ENCODE assay signal across 8 cellular contexts in the genomic region with DNA sequence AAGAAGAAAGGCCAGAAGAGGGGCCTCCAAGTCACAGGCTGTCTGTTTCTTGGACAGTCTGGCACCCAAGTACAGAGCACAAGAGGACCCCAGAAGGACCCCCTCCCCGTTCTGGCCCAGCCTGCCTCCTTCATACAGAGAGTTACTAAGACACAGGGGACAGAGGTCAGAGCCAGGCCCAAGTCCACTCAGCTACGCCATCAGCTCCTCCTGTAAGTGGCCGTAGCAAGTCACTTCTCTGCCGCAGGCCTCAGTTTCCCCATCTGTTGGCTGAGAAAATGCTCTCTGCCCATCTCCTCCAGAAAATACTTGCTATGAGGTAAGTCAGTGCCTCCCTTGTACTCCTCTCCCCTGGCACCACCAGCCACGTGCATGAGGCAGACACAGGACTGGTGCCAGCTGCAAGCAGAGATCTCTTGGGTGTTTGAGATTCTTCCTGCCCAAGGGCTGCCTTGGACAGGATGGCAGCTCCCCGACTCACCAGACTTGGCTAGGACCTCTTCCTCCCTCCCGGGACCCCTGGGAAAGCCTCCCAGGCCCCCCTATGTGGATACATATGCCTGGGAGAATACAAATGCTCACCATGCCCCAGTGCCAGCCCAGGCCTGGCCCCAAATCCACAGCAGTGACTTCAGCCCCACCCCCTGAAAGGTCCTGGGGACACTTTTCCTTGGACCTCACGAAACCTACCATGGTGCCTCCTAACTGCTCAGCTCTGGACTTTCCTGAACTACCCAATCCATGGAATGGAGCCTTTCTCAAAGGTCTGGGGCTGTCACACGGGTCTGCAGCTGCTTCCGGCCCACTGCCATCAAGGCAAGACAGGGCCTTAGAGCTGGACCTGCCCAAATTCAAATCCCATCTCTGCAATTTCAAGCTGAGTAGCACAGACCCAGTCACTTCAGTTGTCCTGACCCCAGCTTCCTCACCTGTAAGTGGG. TPM values are rescaled to one million over a fixed set of nuclear protein-coding genes. Genes with fewer than 3 reads are reported as not detected.
DNase-seq lines count a peak whose midpoint lies in the region; ATAC-seq and TF ChIP-seq lines count a peak whose summit lies in the region.

No MANE protein-coding gene starts in this region.

- no peaks in the 10 kb centered on the region for H3K9me3 Mint-ChIP-seq in activated naive CD4-positive, alpha-beta T cell treated with anti-CD3 and anti-CD28 coated beads, Interleukin-2, amount 50 U/mL, for 24 hours
- H3K9me3 Mint-ChIP-seq in activated naive CD8-positive, alpha-beta T cell treated with anti-CD3 and anti-CD28 coated beads, Interleukin-2, amount 50 U/mL, for 24 hours = no peaks in the 10 kb centered on the region

- peak overlapping the region; percentile 96 for H3K4me3 Mint-ChIP-seq in activated naive CD4-positive, alpha-beta T cell treated with anti-CD3 and anti-CD28 coated beads, Interleukin-2, amount 50 U/mL, for 24 hours
- peak overlapping the region; percentile 91 for H3K4me3 Mint-ChIP-seq in activated naive CD8-positive, alpha-beta T cell treated with anti-CD3 and anti-CD28 coated beads, Interleukin-2, amount 50 U/mL, for 24 hours

- H3K27ac Mint-ChIP-seq in activated naive CD4-positive, alpha-beta T cell treated with anti-CD3 and anti-CD28 coated beads, Interleukin-2, amount 50 U/mL, for 24 hours = peak overlapping the region; percentile 98
- peak overlapping the region; percentile 88 for H3K27ac Mint-ChIP-seq in activated naive CD8-positive, alpha-beta T cell treated with anti-CD3 and anti-CD28 coated beads, Interleukin-2, amount 50 U/mL, for 24 hours

- intact Hi-C loops in tibial artery (cut with DNase I; ENCODE audit: low total_unique reads) = loop anchor here (5.0 kb wide), 1 partner anchor 33 kb away; no protein-coding TSS in a partner anchor

- no peak for DNase-seq in activated naive CD4-positive, alpha-beta T cell treated with Interleukin-2 at 50 U/mL for 16 hours
- DNase-seq in activated naive CD8-positive, alpha-beta T cell treated with anti-CD3 and anti-CD28 coated beads, Interleukin-2, amount 50 U/mL, for 24 hours = no peak
- DNase-seq in tibial artery (peak in 1 of 2 donors; percentile 71), COLO829 (ENCODE audit: low spot score) (no peak), glomerular visceral epithelial cell (ENCODE audit: extremely low spot score) (no peak)

- H3K27me3 ChIP-seq in mononuclear cell (ENCODE audit: insufficient read depth, low read length) (no peaks in the 10 kb centered on the region), tibial artery (no peaks in the 10 kb centered on the region)

- peaks cover 2% of the 10 kb centered on the region for H3K36me3 Mint-ChIP-seq in activated naive CD4-positive, alpha-beta T cell treated with anti-CD3 and anti-CD28 coated beads, Interleukin-2, amount 50 U/mL, for 24 hours
- H3K36me3 Mint-ChIP-seq in activated naive CD8-positive, alpha-beta T cell treated with anti-CD3 and anti-CD28 coated beads, Interleukin-2, amount 50 U/mL, for 24 hours (ENCODE audit: low read depth) = no peaks in the 10 kb centered on the region

- ATAC-seq in activated naive CD8-positive, alpha-beta T cell treated with anti-CD3 and anti-CD28 coated beads, Interleukin-2, amount 50 U/mL, for 24 hours = no peak
- ATAC-seq in GM19328 (IDR thresholded peaks at IDR 0.05; ENCODE audit: unreplicated experiment) = no peak

- peak overlapping the region; percentile 62 for H3K4me3 ChIP-seq in mononuclear cell (ENCODE audit: low read length)
- H3K4me3 ChIP-seq in tibial artery = no peak overlapping the region

- no peaks in the 10 kb centered on the region for H3K27me3 Mint-ChIP-seq in activated naive CD4-positive, alpha-beta T cell treated with anti-CD3 and anti-CD28 coated beads, Interleukin-2, amount 50 U/mL, for 24 hours
- H3K27me3 Mint-ChIP-seq in activated naive CD8-positive, alpha-beta T cell treated with anti-CD3 and anti-CD28 coated beads, Interleukin-2, amount 50 U/mL, for 24 hours = no peaks in the 10 kb centered on the region

- peaks cover 94% of the 10 kb centered on the region for H3K4me1 ChIP-seq in mononuclear cell (ENCODE audit: insufficient read depth, low read length)
- H3K4me1 ChIP-seq in tibial artery = peaks cover 23 to 93% (median 86%) of the 10 kb centered on the region in 4 donors

- H3K36me3 ChIP-seq in tibial artery = no peaks in the 10 kb centered on the region

- TF ChIP-seq CTCF in tibial artery (IDR thresholded peaks at IDR 0.05) = no peak

- peaks cover 58% of the 10 kb centered on the region for H3K4me1 Mint-ChIP-seq in activated naive CD4-positive, alpha-beta T cell treated with anti-CD3 and anti-CD28 coated beads, Interleukin-2, amount 50 U/mL, for 24 hours
- peaks cover 81% of the 10 kb centered on the region for H3K4me1 Mint-ChIP-seq in activated naive CD8-positive, alpha-beta T cell treated with anti-CD3 and anti-CD28 coated beads, Interleukin-2, amount 50 U/mL, for 24 hours

- peak overlapping the region; percentile 94 for H3K27ac ChIP-seq in tibial artery

- H3K9me3 ChIP-seq in mononuclear cell (ENCODE audit: low read depth, low read length) = no peaks in the 10 kb centered on the region
- no peaks in the 10 kb centered on the region for H3K9me3 ChIP-seq in tibial artery

RNA-seq across cellular contexts. Expression of a gene that starts 5.1 kb away (rescaled TPM):
- 49.1 TPM for total RNA-seq in mononuclear cell

RNA-seq across cellular contexts. Expression of a gene that starts 38.0 kb away (rescaled TPM):
- total RNA-seq in mononuclear cell = 12.7 TPM

RNA-seq across cellular contexts. Expression of a gene that starts 45.1 kb away (rescaled TPM):
- 0.42 TPM for total RNA-seq in mononuclear cell

RNA-seq across cellular contexts. Expression of a gene that starts 58.8 kb away (rescaled TPM):
- total RNA-seq in mononuclear cell = 22.7 TPM
